ENCODE assay signal across 1 cellular context in genomic region chr2:233699424-233700027, GRCh38.
TF ChIP-seq lines count a peak whose summit lies in the region.

No MANE protein-coding gene starts in this region.

TF ChIP-seq in endothelial cell of umbilical vein, 7 proteins besides CTCF, POLR2A, EP300 and RAD21:
- TF ChIP-seq MAX (IDR thresholded peaks at IDR 0.05; ENCODE audit: insufficient read depth, insufficient read length) (no peak), POLR2AphosphoS5 (IDR thresholded peaks at IDR 0.05; ENCODE audit: insufficient read depth, low read depth, low read length) (no peak), EZH2 (IDR thresholded peaks at IDR 0.05; ENCODE audit: borderline replicate concordance, low read depth, low read length, severe bottlenecking) (no peak), MYC (IDR thresholded peaks at IDR 0.05; ENCODE audit: low read depth, low read length) (no peak), FOS (IDR thresholded peaks at IDR 0.05; ENCODE audit: borderline replicate concordance, insufficient read depth, low read length) (no peak), GATA2 (IDR thresholded peaks at IDR 0.05; ENCODE audit: insufficient read depth, insufficient read length, low read depth, low read length) (no peak), JUN (IDR thresholded peaks at IDR 0.05; ENCODE audit: borderline replicate concordance, insufficient read depth, insufficient read length, low read depth) (no peak)
TF ChIP-seq in endothelial cell of umbilical vein: peak in this region for 0.
